In genomic region chr3:197787412-197787811, GRCh38 we compare ENCODE assay signal across 24 cellular contexts. TPM values are rescaled to one million over a fixed set of nuclear protein-coding genes. Genes with fewer than 3 reads are reported as not detected.
DNase-seq lines count a peak whose midpoint lies in the region; ATAC-seq, FAIRE-seq and TF ChIP-seq lines count a peak whose summit lies in the region.
"Had no signal": no experiment of that assay in that cellular context is flagged by ENCODE, and none has a peak within 500 bp of the region (broad histone marks: within the 10 kb centered on the region; RNA-seq: fewer than 3 reads in every experiment).

No MANE protein-coding gene starts in this region.

- no peaks in the 10 kb centered on the region for H3K27me3 Mint-ChIP-seq in WTC11 (ENCODE audit: low read depth)
- H3K27me3 Mint-ChIP-seq: dendritic cell treated with granulocyte-macrophage colony-stimulating factor and Interleukin-4, amounts not matched to agents 40 ng/mL and 50 ng/mL, for 4 days had no signal

- H3K4me1 ChIP-seq in HepG2 (ENCODE audit: insufficient read depth, low read length): peaks cover 14% of the 10 kb centered on the region
- no peaks in the 10 kb centered on the region for H3K4me1 ChIP-seq in right lobe of liver
- H3K4me1 ChIP-seq: HAP-1, psoas muscle had no signal

- H3K27me3 ChIP-seq in HepG2 (ENCODE audit: control insufficient read depth in 1 of 2, insufficient read depth in 2 of 2, low read length in 2 of 2) (no peaks in the 10 kb centered on the region; a peak in 1 of 5 replicates), right lobe of liver (no peaks in the 10 kb centered on the region)
- H3K27me3 ChIP-seq: suprapubic skin had no signal

- H3K36me3 ChIP-seq in HepG2 (replicated peaks in 1 of 2; ENCODE audit: control insufficient read depth in 1 of 2, insufficient read depth in 2 of 2, low read length in 2 of 2): peaks cover 1 to 2% of the 10 kb centered on the region in 2 experiments; a peak in 2 of 5 replicates
- H3K36me3 ChIP-seq in right lobe of liver: peaks cover 0 to 12% (median under 1%) of the 10 kb centered on the region in 4 donors
- H3K36me3 ChIP-seq: WERI-Rb-1 had no signal

- TF ChIP-seq CTCF in HepG2 (CRISPR knock-in tag; IDR thresholded peaks at IDR 0.05): no peak
- TF ChIP-seq CTCF in right lobe of liver (IDR thresholded peaks at IDR 0.05): no peak
- TF ChIP-seq CTCF in WTC11 (IDR thresholded peaks at IDR 0.05): no peak

- H3K27ac ChIP-seq in HepG2 (ENCODE audit: extremely low read length, insufficient read depth, low read length) (no peak overlapping the region), right lobe of liver (no peak overlapping the region)
- H3K27ac ChIP-seq: lower lobe of right lung, psoas muscle, SK-N-MC, suprapubic skin, WERI-Rb-1 had no signal

- H3K4me3 Mint-ChIP-seq in WTC11: no peak overlapping the region
- H3K4me3 Mint-ChIP-seq: dendritic cell treated with granulocyte-macrophage colony-stimulating factor and Interleukin-4, amounts not matched to agents 40 ng/mL and 50 ng/mL, for 4 days had no signal

- TF ChIP-seq EP300 in HepG2 (IDR thresholded peaks at IDR 0.05; ENCODE audit: low read depth in 2 of 2, low read length in 2 of 2) (no peak), HepG2 (CRISPR knock-in tag; IDR thresholded peaks at IDR 0.05; ENCODE audit: borderline replicate concordance) (no peak)

- no peak overlapping the region for H2AFZ ChIP-seq in HepG2 (ENCODE audit: low read length)

- BruUV-seq in HepG2 (replicated peaks; lab: Mats Ljungman, UMichigan): no TSS peak

- CTCF ChIA-PET in HepG2 (lab: Yijun Ruan, JAX; ENCODE audit: low intra/inter-chr PET ratio, low total read pairs) (no interaction called here), WTC11 (lab: Charles Lee) (no interaction called here)

- H3K27ac Mint-ChIP-seq in WTC11: 0 out of 2 replicates have a peak overlapping the region, but pooled peaks have one; percentile 14
- H3K27ac Mint-ChIP-seq: dendritic cell treated with granulocyte-macrophage colony-stimulating factor and Interleukin-4, amounts not matched to agents 40 ng/mL and 50 ng/mL, for 4 days had no signal

- in situ Hi-C loops in HepG2 (cut with HindIII; ENCODE audit: extremely low pct_ligation_motif_present, low pct_unique_long_range_greater_than_20kb): no loop called here

- H3K9me3 ChIP-seq in HepG2 (ENCODE audit: low read length): no peaks in the 10 kb centered on the region
- no peaks in the 10 kb centered on the region for H3K9me3 ChIP-seq in right lobe of liver
- H3K9me3 ChIP-seq: HAP-1, lower lobe of right lung, psoas muscle, suprapubic skin had no signal

- TF ChIP-seq RAD21 in HepG2 (CRISPR knock-in tag; IDR thresholded peaks at IDR 0.05): no peak

- FAIRE-seq in HepG2 (lab: Jason Lieb, UNC): no peak
- FAIRE-seq: endometrium, GM12891, kidney, urothelium cell line had no signal

- peaks cover 6% of the 10 kb centered on the region for H3K4me1 Mint-ChIP-seq in WTC11

- H3K79me2 ChIP-seq in HepG2 (ENCODE audit: insufficient read depth, low read length): peaks cover 13% of the 10 kb centered on the region

- POLR2A ChIA-PET in HepG2 (lab: Yijun Ruan, JAX): no interaction called here
- POLR2A ChIA-PET in WTC11 (lab: Charles Lee): no interaction called here

- TF ChIP-seq POLR2A in HepG2 (IDR thresholded peaks at IDR 0.05; ENCODE audit: insufficient read depth in 1 of 2, low read depth in 2 of 2, low read length in 2 of 2) (no peak), right lobe of liver (IDR thresholded peaks at IDR 0.05) (no peak)

- no peak overlapping the region for H3K4me2 ChIP-seq in HepG2 (ENCODE audit: low read depth, low read length)

- DNase-seq in HepG2 (ENCODE audit: low spot score): no peak
- no peak for DNase-seq in right lobe of liver
- DNase-seq in WTC11 (ENCODE audit: low spot score): no peak
- peak; percentile 28 for DNase-seq in iris pigment epithelial cell (ENCODE audit: low read depth)
- DNase-seq in dedifferentiated amniotic fluid mesenchymal stem cell (ENCODE audit: extremely low spot score): no peak
- DNase-seq in stimulated activated CD4-positive, alpha-beta T cell treated with anti-CD3 and anti-CD28 coated beads, Interleukin-2, amount 100 ng/mL, for 24 hours: no peak
- DNase-seq in NCI-H69 (lab: John Stamatoyannopoulos, UW): no peak
- no peak for DNase-seq in DMS79 (lab: John Stamatoyannopoulos, UW)
- DNase-seq: ACHN; activated T-cell treated with anti-CD3 and anti-CD28 coated beads, Interleukin-2, amount 50 U/mL, for 1 hour; kidney; lower lobe of right lung; NCI-H1092; NCI-H1930; psoas muscle; T-helper 2 cell; WERI-Rb-1 had no signal

- H3K9me3 Mint-ChIP-seq in WTC11: no peaks in the 10 kb centered on the region
- H3K9me3 Mint-ChIP-seq: dendritic cell treated with granulocyte-macrophage colony-stimulating factor and Interleukin-4, amounts not matched to agents 40 ng/mL and 50 ng/mL, for 4 days had no signal

- H3K36me3 Mint-ChIP-seq in WTC11: no peaks in the 10 kb centered on the region; the same call in 1 of the 2 replicates

- no peak overlapping the region for H3K9ac ChIP-seq in HepG2 (ENCODE audit: insufficient read depth, low read depth, low read length)

- peaks cover 5% of the 10 kb centered on the region; the same call in 1 of the 2 replicates for H4K20me1 ChIP-seq in HepG2 (ENCODE audit: insufficient read depth, low read length)

- 67% methylated on average over 1 of the region's 1 CpG for WGBS in HepG2 (ENCODE audit: low lambda C conversion rate)
- WGBS in right lobe of liver (ENCODE audit: insufficient coverage, low coverage, low lambda C conversion rate, missing lambda C conversion rate): 78% methylated on average over 1 of the region's 1 CpG

- intact Hi-C loops in HepG2 (cut with micrococcal nuclease; ENCODE audit: unreplicated experiment) (no loop called here), right lobe of liver (cut with DNase I) (no loop called here)

- ATAC-seq in HepG2 (no peak), right lobe of liver (no peak), WTC11 (no peak)
- ATAC-seq: lower lobe of right lung, psoas muscle had no signal

- H3K4me3 ChIP-seq in HepG2 (replicated peaks in 1 of 3; ENCODE audit: insufficient read depth in 1 of 3, low read depth in 2 of 3, low read length in 3 of 3) (no peak overlapping the region), right lobe of liver (no peak overlapping the region)
- H3K4me3 ChIP-seq: HAP-1, lower lobe of right lung, psoas muscle, SK-N-MC, suprapubic skin had no signal

RNA-seq across cellular contexts. Expression of gene LRCH3, which starts 3.6 kb away (rescaled TPM):
- total RNA-seq in HepG2 (2016; rRNA removed; fragmentation: Illumina TruSeq; extraction: Trizol) (25.5 and 37.8 TPM in 2 replicates), right lobe of liver (10 to 100 TPM; 18.8 to 24.2 (median 21.8) TPM), WTC11 (2021) (63.6 to 68.7 TPM (median 64.4 TPM) in 3 replicates)
- 218 and 232 TPM in 2 replicates for total RNA-seq in HepG2 (2016; cell fraction: cytosol; rRNA removed; fragmentation: Illumina TruSeq; extraction: Trizol; ENCODE audit: low read depth)
- 24.4 and 24.7 TPM in 2 replicates for total RNA-seq in HepG2 (2016; cell fraction: insoluble cytoplasmic fraction; rRNA removed; fragmentation: Illumina TruSeq; extraction: Trizol)
- total RNA-seq in HepG2 (2016; cell fraction: membrane; rRNA removed; fragmentation: Illumina TruSeq; extraction: Trizol): 46.4 and 46.7 TPM in 2 replicates
- total RNA-seq in HepG2 (2016; cell fraction: nucleus; rRNA removed; fragmentation: Illumina TruSeq; extraction: Trizol): 44.1 and 49.3 TPM in 2 replicates
- polyA plus RNA-seq in HepG2 (2011; rRNA removed): 96.6 and 103 TPM in 2 replicates
- polyA plus RNA-seq in HepG2 (2011; cell fraction: cytosol; rRNA removed): 28.4 and 40.4 TPM in 2 replicates
- polyA plus RNA-seq in HepG2 (2011; cell fraction: nucleus; rRNA removed): 91.5 and 98.6 TPM in 2 replicates
- 19.7 TPM in 2 replicates for polyA plus RNA-seq in HepG2 (2012)
- 1.0 and 1.9 TPM in 2 replicates for polyA plus RNA-seq in HepG2 (2016; cell fraction: cytosol; fragmentation: Illumina TruSeq; extraction: Trizol; ENCODE audit: low read depth)
- 21.2 and 31.8 TPM in 2 replicates for polyA plus RNA-seq in HepG2 (2016; cell fraction: insoluble cytoplasmic fraction; fragmentation: Illumina TruSeq; extraction: Trizol; ENCODE audit: low read depth)
- 4.6 and 5.7 TPM in 2 replicates for polyA plus RNA-seq in HepG2 (2016; cell fraction: membrane; fragmentation: Illumina TruSeq; extraction: Trizol; ENCODE audit: low read depth)
- polyA plus RNA-seq in HepG2 (2016; cell fraction: nucleus; fragmentation: Illumina TruSeq; extraction: Trizol; ENCODE audit: insufficient read depth, low read depth): 50.6 and 53.6 TPM in 2 replicates
- polyA minus RNA-seq in HepG2 (2011; rRNA and poly(A)+ RNA removed; ENCODE audit: low replicate concordance): 101 and 103 TPM in 2 replicates
- polyA minus RNA-seq in HepG2 (2011; cell fraction: cytosol; rRNA and poly(A)+ RNA removed): 46.1 and 64.4 TPM in 2 replicates
- polyA minus RNA-seq in HepG2 (2011; cell fraction: nucleus; rRNA and poly(A)+ RNA removed): 104 and 122 TPM in 2 replicates

RNA-seq across cellular contexts. Expression of gene FYTTD1, which starts 37.7 kb away (rescaled TPM):
- total RNA-seq in HepG2 (2016; rRNA removed; fragmentation: Illumina TruSeq; extraction: Trizol) (28.8 and 51.6 TPM in 2 replicates), right lobe of liver (10 to 100 TPM; 20.2 to 33.4 (median 23.9) TPM), WTC11 (2021) (21.4 to 24.5 TPM (median 23.7 TPM) in 3 replicates)
- total RNA-seq in HepG2 (2016; cell fraction: cytosol; rRNA removed; fragmentation: Illumina TruSeq; extraction: Trizol; ENCODE audit: low read depth): 5.3 and 5.6 TPM in 2 replicates
- total RNA-seq in HepG2 (2016; cell fraction: insoluble cytoplasmic fraction; rRNA removed; fragmentation: Illumina TruSeq; extraction: Trizol): 28.6 and 50.2 TPM in 2 replicates
- total RNA-seq in HepG2 (2016; cell fraction: membrane; rRNA removed; fragmentation: Illumina TruSeq; extraction: Trizol): 12.7 and 14.5 TPM in 2 replicates
- total RNA-seq in HepG2 (2016; cell fraction: nucleus; rRNA removed; fragmentation: Illumina TruSeq; extraction: Trizol): 12.1 and 14.7 TPM in 2 replicates
- polyA plus RNA-seq in HepG2 (2011; rRNA removed): 6.5 and 6.9 TPM in 2 replicates
- polyA plus RNA-seq in HepG2 (2011; cell fraction: cytosol; rRNA removed): 4.9 and 5.6 TPM in 2 replicates
- polyA plus RNA-seq in HepG2 (2011; cell fraction: nucleus; rRNA removed): 2.6 and 3.5 TPM in 2 replicates
- polyA plus RNA-seq in HepG2 (2012): 16.6 and 18.2 TPM in 2 replicates
- 1.4 and 1.7 TPM in 2 replicates for polyA plus RNA-seq in HepG2 (2016; cell fraction: cytosol; fragmentation: Illumina TruSeq; extraction: Trizol; ENCODE audit: low read depth)
- 35.8 and 41.7 TPM in 2 replicates for polyA plus RNA-seq in HepG2 (2016; cell fraction: insoluble cytoplasmic fraction; fragmentation: Illumina TruSeq; extraction: Trizol; ENCODE audit: low read depth)
- 5.3 TPM in 2 replicates for polyA plus RNA-seq in HepG2 (2016; cell fraction: membrane; fragmentation: Illumina TruSeq; extraction: Trizol; ENCODE audit: low read depth)
- 17.6 and 20.9 TPM in 2 replicates for polyA plus RNA-seq in HepG2 (2016; cell fraction: nucleus; fragmentation: Illumina TruSeq; extraction: Trizol; ENCODE audit: insufficient read depth, low read depth)
- 3.0 and 13.4 TPM in 2 replicates for polyA minus RNA-seq in HepG2 (2011; rRNA and poly(A)+ RNA removed; ENCODE audit: low replicate concordance)
- polyA minus RNA-seq in HepG2 (2011; cell fraction: cytosol; rRNA and poly(A)+ RNA removed): 9.7 and 10.3 TPM in 2 replicates
- polyA minus RNA-seq in HepG2 (2011; cell fraction: nucleus; rRNA and poly(A)+ RNA removed): 6.4 and 9.3 TPM in 2 replicates

RNA-seq across cellular contexts. Expression of gene RUBCN, which starts 50.7 kb away (rescaled TPM):
- total RNA-seq in HepG2 (2016; rRNA removed; fragmentation: Illumina TruSeq; extraction: Trizol) (4.8 and 5.2 TPM in 2 replicates), right lobe of liver (10 to 100 TPM in 2 of 6 experiments, 1 to 10 TPM in 4; 6.4 to 19.4 (median 7.7) TPM), WTC11 (2021) (21.8 to 22.9 TPM (median 22.9 TPM) in 3 replicates)
- total RNA-seq in HepG2 (2016; cell fraction: cytosol; rRNA removed; fragmentation: Illumina TruSeq; extraction: Trizol; ENCODE audit: low read depth): 1.7 and 2.2 TPM in 2 replicates
- 4.4 and 6.1 TPM in 2 replicates for total RNA-seq in HepG2 (2016; cell fraction: insoluble cytoplasmic fraction; rRNA removed; fragmentation: Illumina TruSeq; extraction: Trizol)
- 3.9 and 4.0 TPM in 2 replicates for total RNA-seq in HepG2 (2016; cell fraction: membrane; rRNA removed; fragmentation: Illumina TruSeq; extraction: Trizol)
- 5.3 and 5.7 TPM in 2 replicates for total RNA-seq in HepG2 (2016; cell fraction: nucleus; rRNA removed; fragmentation: Illumina TruSeq; extraction: Trizol)
- 6.5 and 8.1 TPM in 2 replicates for polyA plus RNA-seq in HepG2 (2011; rRNA removed)
- 2.9 and 3.5 TPM in 2 replicates for polyA plus RNA-seq in HepG2 (2011; cell fraction: cytosol; rRNA removed)
- 16.7 and 22.2 TPM in 2 replicates for polyA plus RNA-seq in HepG2 (2011; cell fraction: nucleus; rRNA removed)
- polyA plus RNA-seq in HepG2 (2012): 3.4 and 4.4 TPM in 2 replicates
- 0.63 and 0.68 TPM in 2 replicates for polyA plus RNA-seq in HepG2 (2016; cell fraction: cytosol; fragmentation: Illumina TruSeq; extraction: Trizol; ENCODE audit: low read depth)
- 3.2 and 4.5 TPM in 2 replicates for polyA plus RNA-seq in HepG2 (2016; cell fraction: insoluble cytoplasmic fraction; fragmentation: Illumina TruSeq; extraction: Trizol; ENCODE audit: low read depth)
- 1.2 and 1.3 TPM in 2 replicates for polyA plus RNA-seq in HepG2 (2016; cell fraction: membrane; fragmentation: Illumina TruSeq; extraction: Trizol; ENCODE audit: low read depth)
- 13.0 and 13.9 TPM in 2 replicates for polyA plus RNA-seq in HepG2 (2016; cell fraction: nucleus; fragmentation: Illumina TruSeq; extraction: Trizol; ENCODE audit: insufficient read depth, low read depth)
- polyA minus RNA-seq in HepG2 (2011; rRNA and poly(A)+ RNA removed; ENCODE audit: low replicate concordance): 10.1 and 33.6 TPM in 2 replicates
- polyA minus RNA-seq in HepG2 (2011; cell fraction: cytosol; rRNA and poly(A)+ RNA removed): 4.4 and 5.1 TPM in 2 replicates
- 10.8 and 14.2 TPM in 2 replicates for polyA minus RNA-seq in HepG2 (2011; cell fraction: nucleus; rRNA and poly(A)+ RNA removed)
